In genomic region chr9:77793909-77794308, GRCh38 we compare ENCODE assay signal across 9 cellular contexts.
DNase-seq lines count a peak whose midpoint lies in the region; ATAC-seq, FAIRE-seq and TF ChIP-seq lines count a peak whose summit lies in the region.
"Had no signal": no experiment of that assay in that cellular context is flagged by ENCODE, and none has a peak within 500 bp of the region (broad histone marks: within the 10 kb centered on the region; RNA-seq: fewer than 3 reads in every experiment).

No MANE protein-coding gene starts in this region.

- dilution Hi-C loops in endothelial cell of umbilical vein (cut with MboI; ENCODE audit: extremely low pct_ligation_motif_present, low sequenced_read_pairs) = no loop called here

- H3K36me3 ChIP-seq in endothelial cell of umbilical vein (ENCODE audit: control insufficient read depth in 2 of 2, extremely low read depth in 1 of 2, insufficient read depth in 2 of 2, low read length in 2 of 2) = peaks cover 0 to 5% of the 10 kb centered on the region in 2 experiments

- TF ChIP-seq CTCF in endothelial cell of umbilical vein (IDR thresholded peaks at IDR 0.05; ENCODE audit: extremely low read depth in 1 of 2, insufficient read depth in 1 of 2, low read depth in 1 of 2, low read length in 2 of 2) = no peak

- H3K9me3 ChIP-seq in endothelial cell of umbilical vein (replicated peaks; ENCODE audit: control insufficient read depth, insufficient read depth, low read length) = no peaks in the 10 kb centered on the region

- BruUV-seq in endothelial cell of umbilical vein (replicated peaks; lab: Mats Ljungman, UMichigan) = no TSS peak

- no peak for FAIRE-seq in endothelial cell of umbilical vein (lab: Jason Lieb, UNC)
- FAIRE-seq: TTC549 had no signal

- peak; percentile 33 for DNase-seq in DMS153 treated with DMSO at 0.1 percent for 48 hours (lab: John Stamatoyannopoulos, UW; ENCODE audit: unreplicated experiment)
- DNase-seq in NCI-H748 (lab: John Stamatoyannopoulos, UW; ENCODE audit: unreplicated experiment) = peak; percentile 87
- DNase-seq in endothelial cell of umbilical vein (ENCODE audit: low read depth, low spot score) = peak; percentile 74
- peak; percentile 94 for DNase-seq in pons (ENCODE audit: low spot score)
- DNase-seq in T-helper 2 cell = no peak

- no peak for TF ChIP-seq POLR2A in endothelial cell of umbilical vein (IDR thresholded peaks at IDR 0.05; ENCODE audit: low read depth, low read length)

- H3K4me3 ChIP-seq in endothelial cell of umbilical vein (replicated peaks in 1 of 3; ENCODE audit: insufficient read depth in 1 of 3, low read depth in 1 of 3, low read length in 3 of 3) = no peak overlapping the region

- POLR2A ChIA-PET in endothelial cell of umbilical vein (lab: Charles Lee) = no interaction called here

- CTCF ChIA-PET in endothelial cell of umbilical vein (lab: Charles Lee) = interaction anchor here (1.2 kb wide), 1 partner anchor 24 kb away, joined by 4 read pairs; no protein-coding TSS in a partner anchor

- H3K4me2 ChIP-seq in endothelial cell of umbilical vein (ENCODE audit: insufficient read depth, low read length) = peak overlapping the region; percentile 80

- intact Hi-C loops in endothelial cell of umbilical vein (cut with micrococcal nuclease) = loop anchor here (2.0 to 5.0 kb wide), 2 partner anchors 53 to 241 kb away; no protein-coding TSS in a partner anchor

- H2AFZ ChIP-seq in endothelial cell of umbilical vein (ENCODE audit: low read depth, low read length) = no peak overlapping the region

- no peaks in the 10 kb centered on the region for H3K79me2 ChIP-seq in endothelial cell of umbilical vein (ENCODE audit: control insufficient read depth, insufficient read depth, low read length)

- H3K9ac ChIP-seq in endothelial cell of umbilical vein (replicated peaks; ENCODE audit: extremely low read depth, insufficient read depth, low read length) = no peak overlapping the region

- no peaks in the 10 kb centered on the region for H3K27me3 ChIP-seq in endothelial cell of umbilical vein (ENCODE audit: control insufficient read depth in 2 of 2, insufficient read depth in 2 of 2, low read length in 2 of 2)

- H3K4me1 ChIP-seq in endothelial cell of umbilical vein (ENCODE audit: control insufficient read depth, extremely low read depth, insufficient read depth, low read length) = peaks cover 12% of the 10 kb centered on the region

- no peaks in the 10 kb centered on the region for H3K9me1 ChIP-seq in endothelial cell of umbilical vein (replicated peaks; ENCODE audit: control insufficient read depth, extremely low read depth, insufficient read depth, low read length)

- H4K20me1 ChIP-seq in endothelial cell of umbilical vein (replicated peaks; ENCODE audit: control insufficient read depth, extremely low read depth, insufficient read depth, low read length) = no peaks in the 10 kb centered on the region

- ATAC-seq in HG03095 (IDR thresholded peaks at IDR 0.05; ENCODE audit: unreplicated experiment) = no peak
- no peak for ATAC-seq in GM19395 (IDR thresholded peaks at IDR 0.05; ENCODE audit: unreplicated experiment)
- no peak for ATAC-seq in HG02759 (IDR thresholded peaks at IDR 0.05; ENCODE audit: unreplicated experiment)

- H3K27ac ChIP-seq in endothelial cell of umbilical vein (ENCODE audit: insufficient read depth, low read depth, low read length) = peak overlapping the region; percentile 39

TF ChIP-seq in endothelial cell of umbilical vein, 7 proteins besides CTCF, POLR2A, EP300 and RAD21:
- TF ChIP-seq JUN (IDR thresholded peaks at IDR 0.05; ENCODE audit: borderline replicate concordance, insufficient read depth, insufficient read length, low read depth) (peak; percentile 81), GATA2 (IDR thresholded peaks at IDR 0.05; ENCODE audit: insufficient read depth, insufficient read length, low read depth, low read length) (no peak), MYC (IDR thresholded peaks at IDR 0.05; ENCODE audit: low read depth, low read length) (no peak), POLR2AphosphoS5 (IDR thresholded peaks at IDR 0.05; ENCODE audit: insufficient read depth, low read depth, low read length) (no peak), MAX (IDR thresholded peaks at IDR 0.05; ENCODE audit: insufficient read depth, insufficient read length) (no peak), FOS (IDR thresholded peaks at IDR 0.05; ENCODE audit: borderline replicate concordance, insufficient read depth, low read length) (peak; percentile 79)

Comparison
In these comparisons a context has a peak if more than half of its experiments do, and no peak if none do; other contexts are left out.
1. DNase-seq: peak in DMS153 treated with DMSO at 0.1 percent for 48 hours (single experiment), NCI-H748 (single experiment), endothelial cell of umbilical vein (single experiment) and pons (single experiment); none in T-helper 2 cell (0 of 5).